In the genomic region with DNA sequence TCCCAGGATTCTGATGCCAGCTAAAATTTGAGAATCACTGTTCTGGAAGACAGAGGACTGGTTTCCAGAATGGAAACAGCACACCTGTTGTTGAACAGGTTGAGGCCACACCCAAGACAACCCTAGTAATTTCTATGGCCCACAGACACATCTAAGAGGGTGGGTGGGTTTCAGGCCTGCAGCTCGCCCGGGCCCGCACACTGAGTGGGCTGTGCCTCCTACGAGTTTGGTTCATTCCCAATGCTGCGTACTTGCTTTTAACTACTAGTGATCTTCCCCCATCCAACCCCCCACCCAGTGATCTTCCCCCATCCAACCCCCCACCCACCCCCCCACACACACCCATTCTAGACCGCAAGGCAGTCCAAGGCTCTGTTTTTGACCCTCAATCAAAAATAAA, we compare ENCODE assay signal across 11 cellular contexts. TPM values are rescaled to one million over a fixed set of nuclear protein-coding genes. Genes with fewer than 3 reads are reported as not detected.
DNase-seq lines count a peak whose midpoint lies in the region; ATAC-seq and TF ChIP-seq lines count a peak whose summit lies in the region.
"Had no signal": no experiment of that assay in that cellular context is flagged by ENCODE, and none has a peak within 500 bp of the region (broad histone marks: within the 10 kb centered on the region; RNA-seq: fewer than 3 reads in every experiment).

No MANE protein-coding gene starts in this region.

- H3K27me3 Mint-ChIP-seq in HFFc6 (ENCODE audit: insufficient read depth) = no peaks in the 10 kb centered on the region; the same call in 1 of the 2 replicates
- H3K27me3 Mint-ChIP-seq in activated CD8-positive, alpha-beta T cell treated with anti-CD3 and anti-CD28 coated beads, Interleukin-2, amount 10 ng/mL, durations not matched to agents 7 days and 5 days (ENCODE audit: low read depth) = no peaks in the 10 kb centered on the region
- H3K27me3 Mint-ChIP-seq in stimulated activated naive B cell treated with anti-CD40 and anti-IgM and Interleukin-4, amounts not matched to agents 10 μg/mL and 1 μg/mL and 100 μg/mL, for 72 hours = no peaks in the 10 kb centered on the region

- WGBS in hepatocyte (ENCODE audit: low lambda C conversion rate, missing lambda C conversion rate) = 96% methylated on average over 6 of the region's 6 CpGs

- no peak overlapping the region for H3K4me3 ChIP-seq in hepatocyte

- peak overlapping the region; percentile 98 for H3K27ac Mint-ChIP-seq in HFFc6
- H3K27ac Mint-ChIP-seq in activated CD8-positive, alpha-beta T cell treated with anti-CD3 and anti-CD28 coated beads, Interleukin-2, amount 10 ng/mL, durations not matched to agents 7 days and 5 days = peak overlapping the region; percentile 34
- H3K27ac Mint-ChIP-seq in stimulated activated naive B cell treated with anti-CD40 and anti-IgM and Interleukin-4, amounts not matched to agents 10 μg/mL and 1 μg/mL and 100 μg/mL, for 72 hours = peak overlapping the region; percentile 99

- no peaks in the 10 kb centered on the region for H3K36me3 ChIP-seq in hepatocyte (replicated peaks; ENCODE audit: insufficient read depth, low read depth)

- peaks cover 7% of the 10 kb centered on the region for H3K4me1 ChIP-seq in hepatocyte (ENCODE audit: insufficient read depth)

- no peaks in the 10 kb centered on the region for H3K9me2 ChIP-seq in hepatocyte (replicated peaks; ENCODE audit: insufficient read depth)

- TF ChIP-seq CTCF in HFFc6 (IDR thresholded peaks at IDR 0.05) = no peak
- no peak for TF ChIP-seq CTCF in hepatocyte (IDR thresholded peaks at IDR 0.05; ENCODE audit: poor library complexity)

- no peak overlapping the region for H2AFZ ChIP-seq in hepatocyte

- POLR2A ChIA-PET in activated CD8-positive, alpha-beta T cell treated with anti-CD3 and anti-CD28 coated beads, Interleukin-2, amount 10 ng/mL, durations not matched to agents 7 days and 5 days (lab: Charles Lee) = interaction anchor here (1.8 to 2.0 kb wide), 2 partner anchors 15 to 855 kb away, joined by 4 to 5 read pairs; a partner anchor contains a TSS

- H3K9me3 ChIP-seq in hepatocyte (ENCODE audit: low read depth) = no peaks in the 10 kb centered on the region

- no peak overlapping the region; the same call in 1 of the 2 replicates for H3K4me3 Mint-ChIP-seq in HFFc6
- no peak overlapping the region for H3K4me3 Mint-ChIP-seq in activated CD8-positive, alpha-beta T cell treated with anti-CD3 and anti-CD28 coated beads, Interleukin-2, amount 10 ng/mL, durations not matched to agents 7 days and 5 days
- peak overlapping the region; percentile 2 to 33 for H3K4me3 Mint-ChIP-seq in stimulated activated naive B cell treated with anti-CD40 and anti-IgM and Interleukin-4, amounts not matched to agents 10 μg/mL and 1 μg/mL and 100 μg/mL, for 72 hours

- no peak for ATAC-seq in activated CD8-positive, alpha-beta T cell treated with anti-CD3 and anti-CD28 coated beads, Interleukin-2, amount 10 ng/mL, durations not matched to agents 7 days and 5 days
- ATAC-seq in stimulated activated naive B cell treated with anti-CD40 and anti-IgM and Interleukin-4, amounts not matched to agents 10 μg/mL and 1 μg/mL and 100 μg/mL, for 72 hours (replicated peaks) = no peak
- ATAC-seq in esophagus mucosa = no peak

- DNase-seq in HFFc6 (no peak), hepatocyte (ENCODE audit: low spot score) (no peak), Ammon's horn (ENCODE audit: low spot score) (no peak)
- DNase-seq in activated CD8-positive, alpha-beta T cell treated with anti-CD3 and anti-CD28 coated beads, Interleukin-2, amount 10 ng/mL, durations not matched to agents 7 days and 5 days = no peak
- DNase-seq in stimulated activated naive B cell treated with anti-CD40 and anti-IgM and Interleukin-4, amounts not matched to agents 10 μg/mL and 1 μg/mL and 100 μg/mL, for 72 hours = no peak
- no peak for DNase-seq in stimulated activated CD4-positive, alpha-beta T cell treated with anti-CD3 and anti-CD28 coated beads, Interleukin-4, amount 100 ng/mL, for 4 hours
- DNase-seq: activated CD4-positive, alpha-beta T cell treated with anti-CD3 and anti-CD28 coated beads for 4 hours; kidney glomerular epithelial cell; NCI-H2171; small intestine had no signal

- no peaks in the 10 kb centered on the region for H4K20me1 ChIP-seq in hepatocyte (ENCODE audit: insufficient read depth, poor library complexity, severe bottlenecking)

- peaks cover 26% of the 10 kb centered on the region for H3K4me1 Mint-ChIP-seq in HFFc6 (ENCODE audit: low read depth)
- peaks cover 36% of the 10 kb centered on the region for H3K4me1 Mint-ChIP-seq in activated CD8-positive, alpha-beta T cell treated with anti-CD3 and anti-CD28 coated beads, Interleukin-2, amount 10 ng/mL, durations not matched to agents 7 days and 5 days (ENCODE audit: low read depth)
- H3K4me1 Mint-ChIP-seq in stimulated activated naive B cell treated with anti-CD40 and anti-IgM and Interleukin-4, amounts not matched to agents 10 μg/mL and 1 μg/mL and 100 μg/mL, for 72 hours = peaks cover 17 to 32% of the 10 kb centered on the region in 2 donors

- no peak overlapping the region for H3K4me2 ChIP-seq in hepatocyte

- CTCF ChIA-PET in activated CD8-positive, alpha-beta T cell treated with anti-CD3 and anti-CD28 coated beads, Interleukin-2, amount 10 ng/mL, durations not matched to agents 7 days and 5 days (lab: Charles Lee) = interaction anchor here (1.2 to 2.1 kb wide), 3 partner anchors 19 to 286 kb away, joined by 3 to 10 read pairs (median 4); no protein-coding TSS in a partner anchor

- H3K36me3 Mint-ChIP-seq in HFFc6 (ENCODE audit: low read depth) = peaks cover 15% of the 10 kb centered on the region
- H3K36me3 Mint-ChIP-seq in activated CD8-positive, alpha-beta T cell treated with anti-CD3 and anti-CD28 coated beads, Interleukin-2, amount 10 ng/mL, durations not matched to agents 7 days and 5 days (ENCODE audit: low read depth) = peaks cover 19% of the 10 kb centered on the region
- peaks cover 5 to 9% of the 10 kb centered on the region in 2 donors for H3K36me3 Mint-ChIP-seq in stimulated activated naive B cell treated with anti-CD40 and anti-IgM and Interleukin-4, amounts not matched to agents 10 μg/mL and 1 μg/mL and 100 μg/mL, for 72 hours

- H3K9me3 Mint-ChIP-seq in HFFc6 = peaks cover 8% of the 10 kb centered on the region
- H3K9me3 Mint-ChIP-seq in activated CD8-positive, alpha-beta T cell treated with anti-CD3 and anti-CD28 coated beads, Interleukin-2, amount 10 ng/mL, durations not matched to agents 7 days and 5 days (ENCODE audit: insufficient read depth) = peaks cover 10% of the 10 kb centered on the region
- peaks cover 6 to 8% of the 10 kb centered on the region in 2 donors for H3K9me3 Mint-ChIP-seq in stimulated activated naive B cell treated with anti-CD40 and anti-IgM and Interleukin-4, amounts not matched to agents 10 μg/mL and 1 μg/mL and 100 μg/mL, for 72 hours

- peaks cover 28% of the 10 kb centered on the region for H3K79me2 ChIP-seq in hepatocyte

- peak overlapping the region; percentile 96 for H3K27ac ChIP-seq in hepatocyte

- H3K27me3 ChIP-seq in hepatocyte = no peaks in the 10 kb centered on the region

RNA-seq across cellular contexts. Expression of a gene that starts 1.3 kb away (rescaled TPM):
- total RNA-seq in HFFc6 (2021; fragmentation: NEBNext Ultra II Directional; extraction: Animal tissue kit (Norgen Biotek cat#: 25700)) = 10 to 100 TPM; 60.8 to 76.4 (median 71.6) TPM
- 10 to 100 TPM; 27.8 to 30.4 TPM for total RNA-seq in activated CD8-positive, alpha-beta T cell treated with anti-CD3 and anti-CD28 coated beads, Interleukin-2, amount 10 ng/mL, durations not matched to agents 7 days and 5 days
- total RNA-seq in hepatocyte (38.2 and 50.6 TPM in 2 replicates), esophagus mucosa (26.6 TPM)
- 78.2 and 79.1 TPM in 2 replicates for polyA plus RNA-seq in hepatocyte

RNA-seq across cellular contexts. Expression of a gene that starts 51.6 kb away (rescaled TPM):
- total RNA-seq in HFFc6 (2021; fragmentation: NEBNext Ultra II Directional; extraction: Animal tissue kit (Norgen Biotek cat#: 25700)) = 100 to 1,000 TPM in 1 of 6 experiments, 10 to 100 TPM in 5; 74.6 to 106 (median 88.4) TPM
- 10 to 100 TPM; 23.5 to 26.1 TPM for total RNA-seq in activated CD8-positive, alpha-beta T cell treated with anti-CD3 and anti-CD28 coated beads, Interleukin-2, amount 10 ng/mL, durations not matched to agents 7 days and 5 days
- total RNA-seq in hepatocyte (75.4 and 80.0 TPM in 2 replicates), esophagus mucosa (31.6 TPM)
- polyA plus RNA-seq in hepatocyte = 58.2 and 62.7 TPM in 2 replicates

Comparison
In these comparisons a context has a peak if more than half of its experiments do, and no peak if none do; other contexts are left out.
1. H3K27ac Mint-ChIP-seq: peak in every context shown above with its lines; median percentile 99 in stimulated activated naive B cell treated with anti-CD40 and anti-IgM and Interleukin-4, amounts not matched to agents 10 μg/mL and 1 μg/mL and 100 μg/mL, for 72 hours; 98 in HFFc6; 34 in activated CD8-positive, alpha-beta T cell treated with anti-CD3 and anti-CD28 coated beads, Interleukin-2, amount 10 ng/mL, durations not matched to agents 7 days and 5 days.
2. H3K4me3 Mint-ChIP-seq: peak in stimulated activated naive B cell treated with anti-CD40 and anti-IgM and Interleukin-4, amounts not matched to agents 10 μg/mL and 1 μg/mL and 100 μg/mL, for 72 hours (2 of 2); none in HFFc6 (single experiment) and activated CD8-positive, alpha-beta T cell treated with anti-CD3 and anti-CD28 coated beads, Interleukin-2, amount 10 ng/mL, durations not matched to agents 7 days and 5 days (single experiment).